In the genomic region with DNA sequence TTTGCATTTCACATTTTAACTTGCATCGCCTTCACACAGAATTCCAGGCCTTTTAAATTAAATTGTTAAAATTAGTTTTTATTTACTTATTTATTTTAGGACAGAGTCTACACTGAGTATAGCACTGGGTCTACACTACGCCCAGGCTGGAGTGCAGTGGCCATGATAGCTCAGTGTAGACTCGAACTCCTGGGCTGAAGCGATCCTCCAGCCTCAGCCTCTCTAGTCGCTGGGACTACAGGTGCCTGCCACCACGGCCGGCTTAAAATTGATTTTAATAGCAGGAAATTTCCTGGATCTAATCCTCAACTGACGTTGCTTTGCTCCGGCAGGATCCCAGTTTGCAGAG, we compare ENCODE assay signal across 8 cellular contexts. TPM values are rescaled to one million over a fixed set of nuclear protein-coding genes. Genes with fewer than 3 reads are reported as not detected.
DNase-seq lines count a peak whose midpoint lies in the region; ATAC-seq and TF ChIP-seq lines count a peak whose summit lies in the region.

No MANE protein-coding gene starts in this region.

- no peak for DNase-seq in RWPE2 (ENCODE audit: low spot score)
- no peak for DNase-seq in fibroblast of villous mesenchyme (ENCODE audit: low read depth)
- no peak for DNase-seq in psoas muscle
- DNase-seq in NCI-H524 treated with DMSO at 0.1 percent for 48 hours (lab: John Stamatoyannopoulos, UW), result no peak
- DNase-seq in foreskin melanocyte, result no peak
- DNase-seq in cerebellar cortex (ENCODE audit: low spot score), result no peak
- DNase-seq in NCI-H128 (lab: John Stamatoyannopoulos, UW; ENCODE audit: unreplicated experiment), result no peak

- WGBS in psoas muscle, 3 donors, result 48 to 52% (median 49%) methylated on average over 9 of the region's 9 CpGs

- intact Hi-C loops in psoas muscle (cut with DNase I), result no loop called here

- H3K27me3 ChIP-seq in RWPE2 (ENCODE audit: insufficient read depth, poor library complexity, severe bottlenecking) (no peaks in the 10 kb centered on the region), psoas muscle (ENCODE audit: insufficient read depth in 3 of 3, low read length in 2 of 3) (no peaks in the 10 kb centered on the region)

- ATAC-seq in RWPE2 (ENCODE audit: low read depth) (peak; percentile 10; the same call in 1 of the 3 replicates), psoas muscle (peak in 3 of 4 donors; percentile 32 to 46 (median 38))

- H3K4me1 ChIP-seq in RWPE2 (ENCODE audit: insufficient read depth, poor library complexity, severe bottlenecking), result no peaks in the 10 kb centered on the region
- no peaks in the 10 kb centered on the region for H3K4me1 ChIP-seq in psoas muscle

- no peaks in the 10 kb centered on the region for H3K36me3 ChIP-seq in RWPE2 (ENCODE audit: low read depth)
- peaks cover 0 to 6% of the 10 kb centered on the region in 2 donors for H3K36me3 ChIP-seq in psoas muscle (ENCODE audit: insufficient read depth in 1 of 2, low read depth in 1 of 2)

- H3K9me3 ChIP-seq in RWPE2 (ENCODE audit: severe bottlenecking), result peaks cover 5% of the 10 kb centered on the region
- H3K9me3 ChIP-seq in psoas muscle, result peaks cover 40% of the 10 kb centered on the region

- no peak for TF ChIP-seq CTCF in RWPE2 (IDR thresholded peaks at IDR 0.05; ENCODE audit: poor library complexity, severe bottlenecking)
- no peak for TF ChIP-seq CTCF in fibroblast of villous mesenchyme (IDR thresholded peaks at IDR 0.05; ENCODE audit: insufficient read depth, low read depth, low read length)
- TF ChIP-seq CTCF in psoas muscle (IDR thresholded peaks at IDR 0.05), result no peak

- H3K4me3 ChIP-seq in GM08714 (ENCODE audit: low read length) (peak overlapping the region; percentile 70; the same call in 1 of the 2 replicates), RWPE2 (ENCODE audit: severe bottlenecking) (peak overlapping the region; percentile 41), fibroblast of villous mesenchyme (ENCODE audit: low read depth, low read length) (peak overlapping the region; percentile 64), psoas muscle (peak overlapping the region; percentile 77)

- H3K27ac ChIP-seq in RWPE2 (ENCODE audit: poor library complexity, severe bottlenecking), result no peak overlapping the region
- peak overlapping the region; percentile 75 for H3K27ac ChIP-seq in psoas muscle

RNA-seq across cellular contexts. Expression of a gene that starts 0.3 kb away (rescaled TPM):
- total RNA-seq in fibroblast of villous mesenchyme (0.97 and 2.2 TPM in 2 replicates), psoas muscle (1 to 10 TPM in 2 of 4 donors, under 1 TPM in 2; 0.06 to 3.7 (median 1.1) TPM)
- polyA plus RNA-seq in psoas muscle, result under 1 TPM; 0.10 to 0.62 (median 0.47) TPM

RNA-seq across cellular contexts. Expression of a gene that starts 34.0 kb away (rescaled TPM):
- total RNA-seq in fibroblast of villous mesenchyme (21.6 and 30.0 TPM in 2 replicates), psoas muscle (1 to 10 TPM; 5.9 to 9.0 (median 8.2) TPM)
- polyA plus RNA-seq in psoas muscle, result 10 to 100 TPM in 1 of 3 donors, 1 to 10 TPM in 2; 4.2 to 12.0 (median 4.6) TPM

RNA-seq across cellular contexts. Expression of a gene that starts 38.8 kb away (rescaled TPM):
- total RNA-seq in fibroblast of villous mesenchyme (6.4 and 8.2 TPM in 2 replicates), psoas muscle (10 to 100 TPM in 1 of 4 donors, 1 to 10 TPM in 3; 6.2 to 10.5 (median 7.0) TPM)
- polyA plus RNA-seq in psoas muscle, result 1 to 10 TPM; 4.6 to 7.0 (median 5.3) TPM
